Comparison of ENCODE assay signal across 1 cellular context in genomic region chr19:43950834-43951626, GRCh38.
A peak's percentile ranks its signal among the peaks of the same experiment; 100 is the strongest.
TF ChIP-seq lines count a peak whose summit lies in the region.

TSS of gene ZNF221 (plus strand) at chr19:43951228. CDS start at chr19:43962727, 11,499 bp downstream.

TF ChIP-seq in WTC11, 78 proteins besides CTCF, POLR2A, EP300 and RAD21 (continued from another document):
- TF ChIP-seq ZSCAN18 (CRISPR knock-in tag; IDR thresholded peaks at IDR 0.05) (0 out of 2 replicates have a peak, but pooled peaks have one; percentile 35), SP1 (CRISPR knock-in tag; conservative IDR thresholded peaks at IDR 0.05) (peak; percentile 60; the same call in 1 of the 2 replicates), USF1 (CRISPR knock-in tag; IDR thresholded peaks at IDR 0.05) (peak; percentile 34; the same call in 1 of the 2 replicates)
